ENCODE assay signal across 22 cellular contexts in the genomic region with DNA sequence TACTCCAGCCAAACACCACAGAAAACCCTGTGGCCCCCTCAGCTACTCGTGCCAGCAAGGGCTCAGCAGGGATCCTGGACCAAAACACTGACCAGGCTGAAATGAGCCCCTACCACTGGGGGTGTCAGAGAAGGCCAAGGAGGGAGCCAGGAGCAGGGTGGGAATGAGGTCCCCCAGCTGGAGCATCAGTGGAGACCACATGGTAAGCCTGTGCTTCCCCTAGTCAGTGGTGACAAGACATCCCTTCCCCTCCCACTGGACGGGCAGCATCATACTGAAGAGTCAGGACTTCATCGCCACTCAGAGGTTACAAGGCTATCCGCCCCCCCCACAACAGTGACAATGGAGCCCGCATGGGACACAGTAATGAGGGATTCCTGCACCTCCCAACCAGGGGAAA.
A peak's percentile ranks its signal among the peaks of the same experiment; 100 is the strongest.
DNase-seq lines count a peak whose midpoint lies in the region; ATAC-seq and TF ChIP-seq lines count a peak whose summit lies in the region.
"Had no signal": no experiment of that assay in that cellular context is flagged by ENCODE, and none has a peak within 500 bp of the region (broad histone marks: within the 10 kb centered on the region; RNA-seq: fewer than 3 reads in every experiment).

No MANE protein-coding gene starts in this region.

- no peak overlapping the region for H3K9ac ChIP-seq in IMR-90 (ENCODE audit: low read depth, low read length)
- no peak overlapping the region for H3K9ac ChIP-seq in muscle layer of colon (ENCODE audit: low read length)
- H3K9ac ChIP-seq: KMS-11 had no signal

- intact Hi-C loops in IMR-90 (cut with micrococcal nuclease): no loop called here

- TF ChIP-seq RAD21 in IMR-90 (IDR thresholded peaks at IDR 0.05; ENCODE audit: low read length): no peak

- H3K4me1 ChIP-seq in IMR-90 (ENCODE audit: control insufficient read depth, insufficient read depth, low read length): no peaks in the 10 kb centered on the region
- peaks cover 35% of the 10 kb centered on the region for H3K4me1 ChIP-seq in muscle layer of colon (ENCODE audit: insufficient read depth, low read length)
- H3K4me1 ChIP-seq in suprapubic skin: peaks cover 26% of the 10 kb centered on the region

- TF ChIP-seq CTCF in IMR-90 (conservative IDR thresholded peaks at IDR 0.05; ENCODE audit: low read depth, low read length): no peak
- TF ChIP-seq CTCF in suprapubic skin (IDR thresholded peaks at IDR 0.05): no peak

- no peak overlapping the region for H3K4me2 ChIP-seq in IMR-90 (ENCODE audit: low read depth, low read length)
- H3K4me2 ChIP-seq: KMS-11 had no signal

- no peak overlapping the region for H3K27ac ChIP-seq in IMR-90 (ENCODE audit: insufficient read depth, low read length)
- peak overlapping the region; percentile 21 for H3K27ac ChIP-seq in muscle layer of colon (ENCODE audit: low read depth, low read length)
- peak overlapping the region; percentile 7 for H3K27ac ChIP-seq in suprapubic skin
- H3K27ac ChIP-seq: KMS-11 had no signal

- H3K23ac ChIP-seq in IMR-90 (ENCODE audit: low read depth, low read length): no peak overlapping the region

- H4K5ac ChIP-seq in IMR-90 (ENCODE audit: low read depth, low read length): no peak overlapping the region

- H3K56ac ChIP-seq in IMR-90 (ENCODE audit: extremely low read depth, insufficient read depth, low read length): no peak overlapping the region

- TF ChIP-seq POLR2A in IMR-90 (IDR thresholded peaks at IDR 0.05; ENCODE audit: low read depth, low read length) (no peak), suprapubic skin (IDR thresholded peaks at IDR 0.05) (no peak)

- no peak overlapping the region for H3K18ac ChIP-seq in IMR-90 (ENCODE audit: low read depth, low read length)

- H2BK5ac ChIP-seq in IMR-90 (ENCODE audit: low read depth, low read length, poor library complexity, severe bottlenecking): no peak overlapping the region

- H2AK9ac ChIP-seq in IMR-90 (replicated peaks; ENCODE audit: low read depth, low read length, poor library complexity): peak overlapping the region; percentile 20

- H3K36me3 ChIP-seq in IMR-90 (ENCODE audit: control insufficient read depth, insufficient read depth, low read length) (no peaks in the 10 kb centered on the region), muscle layer of colon (ENCODE audit: insufficient read depth, low read length) (no peaks in the 10 kb centered on the region), suprapubic skin (no peaks in the 10 kb centered on the region)
- H3K36me3 ChIP-seq: thyroid gland had no signal

- no peak overlapping the region for H4K91ac ChIP-seq in IMR-90 (ENCODE audit: insufficient read depth, low read depth, low read length)

- TF ChIP-seq EP300 in suprapubic skin (IDR thresholded peaks at IDR 0.05): no peak

- no peaks in the 10 kb centered on the region for H3K9me1 ChIP-seq in IMR-90 (ENCODE audit: insufficient read depth, low read length)

- dilution Hi-C loops in IMR-90 (cut with HindIII; ENCODE audit: low sequenced_read_pairs, unreplicated experiment): no loop called here

- in situ Hi-C loops in IMR-90 (cut with MboI; ENCODE audit: low sequenced_read_pairs): no loop called here

- no peaks in the 10 kb centered on the region for H3K9me3 ChIP-seq in IMR-90 (ENCODE audit: control insufficient read depth, insufficient read depth, low read length)
- no peaks in the 10 kb centered on the region for H3K9me3 ChIP-seq in muscle layer of colon (ENCODE audit: low read length)
- no peaks in the 10 kb centered on the region for H3K9me3 ChIP-seq in suprapubic skin
- H3K9me3 ChIP-seq: thyroid gland had no signal

- H2BK15ac ChIP-seq in IMR-90 (ENCODE audit: low read depth, low read length): no peak overlapping the region

- POLR2A ChIA-PET in IMR-90 (lab: Charles Lee; ENCODE audit: unreplicated experiment): no interaction called here

- no peak overlapping the region for H3K4me3 ChIP-seq in IMR-90 (ENCODE audit: insufficient read depth, low read depth, low read length)
- H3K4me3 ChIP-seq in muscle layer of colon (ENCODE audit: low read depth in 1 of 2, low read length in 2 of 2): peak overlapping the region in 1 of 2 donors; percentile 31
- no peak overlapping the region for H3K4me3 ChIP-seq in suprapubic skin
- H3K4me3 ChIP-seq: thyroid gland had no signal

- H3K27me3 ChIP-seq in IMR-90 (ENCODE audit: control insufficient read depth, insufficient read depth, low read length) (peaks cover 11% of the 10 kb centered on the region), muscle layer of colon (ENCODE audit: control insufficient read depth in 1 of 2, insufficient read depth in 2 of 2, low read length in 2 of 2) (no peaks in the 10 kb centered on the region), suprapubic skin (no peaks in the 10 kb centered on the region)
- H3K27me3 ChIP-seq: thyroid gland had no signal

- H4K20me1 ChIP-seq in IMR-90 (ENCODE audit: insufficient read depth, low read length): no peaks in the 10 kb centered on the region

- CTCF ChIA-PET in IMR-90 (lab: Yijun Ruan, JAX): no interaction called here

- no TSS peak for BruUV-seq in IMR-90 (replicated peaks; lab: Mats Ljungman, UMichigan)

- H2BK120ac ChIP-seq in IMR-90 (ENCODE audit: low read depth, low read length): no peak overlapping the region

- no peak overlapping the region for H2BK20ac ChIP-seq in IMR-90 (ENCODE audit: low read depth, low read length)

- H2AFZ ChIP-seq in IMR-90 (replicated peaks; ENCODE audit: low read length, poor library complexity): no peak overlapping the region

- H3K14ac ChIP-seq in IMR-90 (replicated peaks; ENCODE audit: low read depth, low read length): no peak overlapping the region

- no peaks in the 10 kb centered on the region for H3K79me1 ChIP-seq in IMR-90 (ENCODE audit: low read depth in 1 of 2, low read length in 2 of 2)

- ATAC-seq in IMR-90 (ENCODE audit: low read depth) (no peak), HG03432 (IDR thresholded peaks at IDR 0.05; ENCODE audit: unreplicated experiment) (no peak), HG03139 (IDR thresholded peaks at IDR 0.05; ENCODE audit: unreplicated experiment) (no peak), esophagus mucosa (no peak), GM21529 (IDR thresholded peaks at IDR 0.05; ENCODE audit: unreplicated experiment) (no peak)

- H2AK5ac ChIP-seq in IMR-90 (ENCODE audit: low read depth, low read length): no peak overlapping the region

- WGBS in IMR-90 (ENCODE audit: extremely low coverage in 2 of 2, insufficient read length in 1 of 2), 2 experiments: 58% methylated on average over 2 of the region's 5 CpGs; no CpG with 5 or more reads in 1 of the 2 experiments
- 93% methylated on average over 5 of the region's 5 CpGs for WGBS in suprapubic skin

- H4K8ac ChIP-seq in IMR-90 (ENCODE audit: low read depth in 2 of 2, low read length in 2 of 2): no peak overlapping the region

- DNase-seq in IMR-90 (no peak), cerebellar cortex (ENCODE audit: low spot score) (peak; percentile 15), suprapubic skin (ENCODE audit: low spot score in 2 of 2) (peak in 1 of 2 donors; percentile 37)
- DNase-seq: activated CD4-positive, alpha-beta memory T cell treated with anti-CD3 and anti-CD28 coated beads, Interleukin-2, amount 10 ng/mL, durations not matched to agents 7 days and 5 days; activated naive CD4-positive, alpha-beta T cell treated with anti-CD3 and anti-CD28 coated beads, Interleukin-2, amount 10 ng/mL, durations not matched to agents 7 days and 5 days; activated T-cell treated with anti-CD3 and anti-CD28 coated beads, Interleukin-2, amount 50 U/mL, for 1 hour; CD4-positive, alpha-beta memory T cell; DMS53; effector CD4-positive, alpha-beta T cell; HFFc6; islet precursor cell; NCI-H1092 treated with DMSO at 0.1 percent for 48 hours; NCI-H2081 treated with DMSO at 0.1 percent for 48 hours; NCI-H526 treated with DMSO at 0.1 percent for 48 hours; SHP77; thyroid gland had no signal

- no peak overlapping the region for H3K4ac ChIP-seq in IMR-90 (ENCODE audit: low read depth, low read length)

TF ChIP-seq in IMR-90, 13 proteins besides CTCF, POLR2A, EP300 and RAD21:
- TF ChIP-seq FOS (IDR thresholded peaks at IDR 0.05; ENCODE audit: low read depth, low read length) (no peak), MXI1 (IDR thresholded peaks at IDR 0.05; ENCODE audit: borderline replicate concordance, low read depth, low read length) (no peak), RFX5 (IDR thresholded peaks at IDR 0.05; ENCODE audit: low read depth, low read length) (no peak), RCOR1 (IDR thresholded peaks at IDR 0.05; ENCODE audit: insufficient replicate concordance, low read length) (no peak), MAZ (IDR thresholded peaks at IDR 0.05; ENCODE audit: borderline replicate concordance, low read depth, low read length) (no peak), USF2 (IDR thresholded peaks at IDR 0.05; ENCODE audit: low read depth, low read length) (no peak), ELK1 (IDR thresholded peaks at IDR 0.05; ENCODE audit: borderline replicate concordance, low read depth, low read length) (no peak), SMC3 (IDR thresholded peaks at IDR 0.05; ENCODE audit: low read depth, low read length) (no peak), CEBPB (IDR thresholded peaks at IDR 0.05; ENCODE audit: low read depth, low read length) (no peak), MAFK (IDR thresholded peaks at IDR 0.05; ENCODE audit: low read depth, low read length) (no peak), BHLHE40 (IDR thresholded peaks at IDR 0.05; ENCODE audit: low read depth, low read length) (no peak), NFE2L2 (IDR thresholded peaks at IDR 0.05; ENCODE audit: low read depth, low read length) (no peak), CHD1 (IDR thresholded peaks at IDR 0.05; ENCODE audit: low read depth, low read length) (no peak)
